In the genomic region with DNA sequence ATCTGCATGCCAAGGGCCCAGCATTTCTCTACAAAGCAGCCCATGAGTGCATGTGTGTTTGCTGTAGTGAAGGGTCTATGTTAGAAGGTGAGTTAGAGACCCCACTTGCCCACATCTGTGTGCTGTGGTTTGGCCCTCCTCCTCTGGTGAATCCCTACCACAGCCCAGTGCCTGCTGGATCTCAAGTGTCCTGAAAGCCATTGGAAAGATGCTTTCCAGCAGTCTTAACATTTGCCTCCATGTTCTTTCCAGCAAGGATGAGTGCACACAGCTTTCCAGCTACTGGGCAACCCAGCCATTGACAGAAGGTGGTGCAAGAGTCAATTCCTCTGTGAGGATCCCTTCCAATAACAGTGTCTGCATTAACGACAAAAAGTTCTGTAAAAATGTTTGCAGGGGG, we compare ENCODE assay signal across 20 cellular contexts. TPM values are rescaled to one million over a fixed set of nuclear protein-coding genes. Genes with fewer than 3 reads are reported as not detected.
A peak's percentile ranks its signal among the peaks of the same experiment; 100 is the strongest.
DNase-seq lines count a peak whose midpoint lies in the region; ATAC-seq and TF ChIP-seq lines count a peak whose summit lies in the region.
"Had no signal": no experiment of that assay in that cellular context is flagged by ENCODE, and none has a peak within 500 bp of the region (broad histone marks: within the 10 kb centered on the region; RNA-seq: fewer than 3 reads in every experiment).

No MANE protein-coding gene starts in this region.

- H3K36me3 Mint-ChIP-seq in activated CD4-positive, alpha-beta T cell treated with anti-CD3 and anti-CD28 coated beads, Interleukin-2, amount 10 ng/mL, durations not matched to agents 24 days and 14 days (ENCODE audit: low read depth), result peaks cover 3% of the 10 kb centered on the region
- no peaks in the 10 kb centered on the region for H3K36me3 Mint-ChIP-seq in mesothelial cell of epicardium

- H3K27me3 ChIP-seq in upper lobe of right lung (no peaks in the 10 kb centered on the region), stomach (no peaks in the 10 kb centered on the region)
- H3K27me3 ChIP-seq: BLaER1 treated with 17β-estradiol and CSF1 and Interleukin-3, amounts not matched to agents 10 nM and 100 nM; MG63 had no signal

- DNase-seq in activated CD4-positive, alpha-beta T cell treated with anti-CD3 and anti-CD28 coated beads, Interleukin-2, amount 10 ng/mL, durations not matched to agents 24 days and 14 days, result peak; percentile 49
- no peak for DNase-seq in activated CD4-positive, alpha-beta T cell treated with anti-CD3 and anti-CD28 coated beads, Interleukin-2, amount 50 U/mL, for 48 hours
- DNase-seq in choroid plexus epithelial cell (ENCODE audit: low read depth) (peak; percentile 3), mesothelial cell of epicardium (ENCODE audit: low spot score in 2 of 2, unreplicated experiment in 2 of 2) (no peak), upper lobe of right lung (no peak), NCI-H187 treated with DMSO at 0.1 percent for 48 hours (lab: John Stamatoyannopoulos, UW) (no peak), Ammon's horn (ENCODE audit: low spot score) (no peak), stomach (no peak)
- DNase-seq: 8988T; activated CD8-positive, alpha-beta T cell treated with anti-CD3 and anti-CD28 coated beads for 36 hours; activated naive CD4-positive, alpha-beta T cell treated with anti-CD3 and anti-CD28 coated beads, Interleukin-2, amount 10 ng/mL, durations not matched to agents 7 days and 5 days; activated T-cell treated with anti-CD3 and anti-CD28 coated beads, Interleukin-2, amount 50 U/mL, for 4 hours; MG63; NCI-H1694 treated with DMSO at 0.1 percent for 48 hours; NCI-H226; SHP77 treated with DMSO at 0.1 percent for 48 hours; stimulated activated CD4-positive, alpha-beta T cell treated with anti-CD3 and anti-CD28 coated beads, Interleukin-4, amount 100 ng/mL, for 4 hours; WERI-Rb-1 had no signal

- WGBS in stomach, 5 donors, result 74 to 90% (median 81%) methylated on average over 1 of the region's 1 CpG

- H3K27me3 Mint-ChIP-seq in activated CD4-positive, alpha-beta T cell treated with anti-CD3 and anti-CD28 coated beads, Interleukin-2, amount 10 ng/mL, durations not matched to agents 24 days and 14 days, result peaks cover 7% of the 10 kb centered on the region
- no peaks in the 10 kb centered on the region for H3K27me3 Mint-ChIP-seq in mesothelial cell of epicardium (ENCODE audit: low read depth)

- H3K4me1 ChIP-seq in upper lobe of right lung (peaks cover 76% of the 10 kb centered on the region), stomach (peaks cover 41 to 85% (median 74%) of the 10 kb centered on the region in 4 donors)

- ATAC-seq in upper lobe of right lung, result no peak
- ATAC-seq: activated CD8-positive, alpha-beta T cell treated with anti-CD3 and anti-CD28 coated beads for 36 hours; activated T-cell treated with anti-CD3 and anti-CD28 coated beads, Interleukin-2, amount 50 U/mL, for 4 hours; left lobe of liver had no signal

- no peak for TF ChIP-seq CTCF in choroid plexus epithelial cell (conservative IDR thresholded peaks at IDR 0.05; ENCODE audit: low read depth, low read length)
- no peak for TF ChIP-seq CTCF in mesothelial cell of epicardium (IDR thresholded peaks at IDR 0.05; ENCODE audit: unreplicated experiment)
- no peak for TF ChIP-seq CTCF in upper lobe of right lung (IDR thresholded peaks at IDR 0.05)
- TF ChIP-seq CTCF in stomach (IDR thresholded peaks at IDR 0.05), result no peak

- H3K9me3 ChIP-seq in upper lobe of right lung (no peaks in the 10 kb centered on the region), stomach (no peaks in the 10 kb centered on the region)
- H3K9me3 ChIP-seq: BLaER1 treated with 17β-estradiol and CSF1 and Interleukin-3, amounts not matched to agents 10 nM and 100 nM; MG63 had no signal

- H3K4me1 Mint-ChIP-seq in activated CD4-positive, alpha-beta T cell treated with anti-CD3 and anti-CD28 coated beads, Interleukin-2, amount 10 ng/mL, durations not matched to agents 24 days and 14 days, result peaks cover 23% of the 10 kb centered on the region
- H3K4me1 Mint-ChIP-seq in mesothelial cell of epicardium, result peaks cover 88% of the 10 kb centered on the region

- H3K27ac ChIP-seq in upper lobe of right lung (peak overlapping the region; percentile 55), stomach (no peak overlapping the region)
- H3K27ac ChIP-seq: BLaER1 treated with 17β-estradiol and CSF1 and Interleukin-3, amounts not matched to agents 10 nM and 100 nM; WERI-Rb-1 had no signal

- intact Hi-C loops in activated CD4-positive, alpha-beta T cell treated with anti-CD3 and anti-CD28 coated beads, Interleukin-2, amount 10 ng/mL, durations not matched to agents 24 days and 14 days (cut with micrococcal nuclease), result no loop called here
- intact Hi-C loops in upper lobe of right lung (cut with DNase I), result no loop called here
- intact Hi-C loops in stomach (cut with DNase I; ENCODE audit: low total_unique reads), result no loop called here

- H3K9me3 Mint-ChIP-seq in activated CD4-positive, alpha-beta T cell treated with anti-CD3 and anti-CD28 coated beads, Interleukin-2, amount 10 ng/mL, durations not matched to agents 24 days and 14 days, result peaks cover 3% of the 10 kb centered on the region
- no peaks in the 10 kb centered on the region for H3K9me3 Mint-ChIP-seq in mesothelial cell of epicardium
- H3K9me3 Mint-ChIP-seq: activated CD8-positive, alpha-beta T cell treated with anti-CD3 and anti-CD28 coated beads for 36 hours; activated naive CD4-positive, alpha-beta T cell treated with anti-CD3 and anti-CD28 coated beads, Interleukin-2, amount 10 ng/mL, durations not matched to agents 7 days and 5 days; activated T-cell treated with anti-CD3 and anti-CD28 coated beads, Interleukin-2, amount 50 U/mL, for 4 hours had no signal

- no peak overlapping the region for H3K27ac Mint-ChIP-seq in activated CD4-positive, alpha-beta T cell treated with anti-CD3 and anti-CD28 coated beads, Interleukin-2, amount 10 ng/mL, durations not matched to agents 24 days and 14 days
- peak overlapping the region; percentile 89 for H3K27ac Mint-ChIP-seq in mesothelial cell of epicardium
- H3K27ac Mint-ChIP-seq: activated CD8-positive, alpha-beta T cell treated with anti-CD3 and anti-CD28 coated beads for 36 hours; activated naive CD4-positive, alpha-beta T cell treated with anti-CD3 and anti-CD28 coated beads, Interleukin-2, amount 10 ng/mL, durations not matched to agents 7 days and 5 days had no signal

- TF ChIP-seq POLR2A in stomach (IDR thresholded peaks at IDR 0.05), result no peak

- H3K4me3 Mint-ChIP-seq in activated CD4-positive, alpha-beta T cell treated with anti-CD3 and anti-CD28 coated beads, Interleukin-2, amount 10 ng/mL, durations not matched to agents 24 days and 14 days, result no peak overlapping the region
- no peak overlapping the region for H3K4me3 Mint-ChIP-seq in mesothelial cell of epicardium
- H3K4me3 Mint-ChIP-seq: activated CD8-positive, alpha-beta T cell treated with anti-CD3 and anti-CD28 coated beads for 36 hours; activated naive CD4-positive, alpha-beta T cell treated with anti-CD3 and anti-CD28 coated beads, Interleukin-2, amount 10 ng/mL, durations not matched to agents 7 days and 5 days; activated T-cell treated with anti-CD3 and anti-CD28 coated beads, Interleukin-2, amount 50 U/mL, for 4 hours had no signal

- H3K36me3 ChIP-seq in upper lobe of right lung (no peaks in the 10 kb centered on the region), stomach (no peaks in the 10 kb centered on the region)
- H3K36me3 ChIP-seq: WERI-Rb-1 had no signal

- no peak for TF ChIP-seq EP300 in stomach (IDR thresholded peaks at IDR 0.05)

- H3K4me3 ChIP-seq in choroid plexus epithelial cell (ENCODE audit: low read depth, low read length), result no peak overlapping the region
- H3K4me3 ChIP-seq in upper lobe of right lung, result no peak overlapping the region
- H3K4me3 ChIP-seq in stomach, result no peak overlapping the region
- H3K4me3 ChIP-seq: BLaER1 treated with 17β-estradiol and CSF1 and Interleukin-3, amounts not matched to agents 10 nM and 100 nM; MG63 had no signal

RNA-seq across cellular contexts. Expression of a gene that starts 13.6 kb away (rescaled TPM):
- total RNA-seq in activated CD4-positive, alpha-beta T cell treated with anti-CD3 and anti-CD28 coated beads, Interleukin-2, amount 10 ng/mL, durations not matched to agents 24 days and 14 days, result 16.8 and 19.0 TPM in 2 replicates
- total RNA-seq in mesothelial cell of epicardium (58.3 to 69.7 TPM (median 61.8 TPM) in 3 replicates), upper lobe of right lung (158 TPM), stomach (100 to 1,000 TPM in 3 of 5 donors, 10 to 100 TPM in 2; 46.5 to 158 (median 104) TPM)
- 1 to 10 TPM; 3.1 to 7.0 (median 6.7) TPM for polyA plus RNA-seq in stomach

Comparison
In these comparisons a context has a peak if more than half of its experiments do, and no peak if none do; other contexts are left out.
1. DNase-seq: peak in activated CD4-positive, alpha-beta T cell treated with anti-CD3 and anti-CD28 coated beads, Interleukin-2, amount 10 ng/mL, durations not matched to agents 24 days and 14 days (single experiment) and choroid plexus epithelial cell (single experiment); none in activated CD4-positive, alpha-beta T cell treated with anti-CD3 and anti-CD28 coated beads, Interleukin-2, amount 50 U/mL, for 48 hours (0 of 2), mesothelial cell of epicardium (0 of 2), upper lobe of right lung (single experiment), NCI-H187 treated with DMSO at 0.1 percent for 48 hours (single experiment), Ammon's horn (single experiment) and stomach (single experiment).